1 cellular context compared by ENCODE assay signal in genomic region chr22:28678778-28679610, GRCh38.
TF ChIP-seq lines count a peak whose summit lies in the region.
"Not testable (repeated sequence)": the region's sequence is repeated elsewhere in the genome, so short reads cannot be mapped to it uniquely, and the experiment has no call there.

No MANE protein-coding gene starts in this region.

TF ChIP-seq in HepG2, 621 proteins besides CTCF, POLR2A, EP300 and RAD21:
- TF ChIP-seq THAP8 (CRISPR knock-in tag; IDR thresholded peaks at IDR 0.05; ENCODE audit: borderline replicate concordance) = 0 out of 2 replicates have a peak, but pooled peaks have one; percentile 28
- TF ChIP-seq ZNF704 (CRISPR knock-in tag; IDR thresholded peaks at IDR 0.05; ENCODE audit: borderline replicate concordance) = 0 out of 2 replicates have a peak, but pooled peaks have one; percentile 10
- TF ChIP-seq HIVEP1 (CRISPR knock-in tag; IDR thresholded peaks at IDR 0.05) = peak; percentile 62; the same call in 1 of the 2 replicates
- not testable (repeated sequence) for TF ChIP-seq SOX6 (IDR thresholded peaks at IDR 0.05); HNF1A (IDR thresholded peaks at IDR 0.05; ENCODE audit: low read depth); GABPA (CRISPR knock-in tag; IDR thresholded peaks at IDR 0.05; ENCODE audit: low read depth); NONO (IDR thresholded peaks at IDR 0.05)
- peak; percentile 15; the same call in 1 of the 2 replicates for TF ChIP-seq SOX6 (CRISPR knock-in tag; IDR thresholded peaks at IDR 0.05)
- 0 out of 2 replicates have a peak, but pooled peaks have one; percentile 23 for TF ChIP-seq ZNF20 (CRISPR knock-in tag; IDR thresholded peaks at IDR 0.05)
- TF ChIP-seq ZBTB43 (CRISPR knock-in tag; conservative IDR thresholded peaks at IDR 0.05) = 0 out of 2 replicates have a peak, but pooled peaks have one; percentile 17
- TF ChIP-seq ZNF234 (CRISPR knock-in tag; conservative IDR thresholded peaks at IDR 0.05) = 0 out of 2 replicates have a peak, but pooled peaks have one; percentile 65
- 0 out of 2 replicates have a peak, but pooled peaks have one; percentile 10 for TF ChIP-seq DR1 (CRISPR knock-in tag; IDR thresholded peaks at IDR 0.05)
- TF ChIP-seq HNF1A (CRISPR knock-in tag; IDR thresholded peaks at IDR 0.05; ENCODE audit: borderline replicate concordance) = 0 out of 2 replicates have a peak, but pooled peaks have one; percentile 23
- peak; percentile 17; the same call in 1 of the 2 replicates for TF ChIP-seq GABPA (IDR thresholded peaks at IDR 0.05; ENCODE audit: low read depth, low read length)
- 0 out of 2 replicates have a peak, but pooled peaks have one; percentile 39 for TF ChIP-seq NONO (CRISPR knock-in tag; conservative IDR thresholded peaks at IDR 0.05)
- TF ChIP-seq ZFX (CRISPR knock-in tag; IDR thresholded peaks at IDR 0.05; ENCODE audit: low read depth) = peak; percentile 20; the same call in 1 of the 2 replicates
- TF ChIP-seq CCDC6 (CRISPR knock-in tag; IDR thresholded peaks at IDR 0.05) = 0 out of 2 replicates have a peak, but pooled peaks have one; percentile 4
- TF ChIP-seq UBTF (CRISPR knock-in tag; IDR thresholded peaks at IDR 0.05) = peak; percentile 20; the same call in 1 of the 2 replicates
- TF ChIP-seq MXD1 (CRISPR knock-in tag; IDR thresholded peaks at IDR 0.05) = peak; percentile 10; the same call in 1 of the 2 replicates
- peak; percentile 49; the same call in 1 of the 2 replicates for TF ChIP-seq HNF1B (CRISPR knock-in tag; IDR thresholded peaks at IDR 0.05)
- 0 out of 2 replicates have a peak, but pooled peaks have one; percentile 17 for TF ChIP-seq ZFP91 (CRISPR knock-in tag; IDR thresholded peaks at IDR 0.05; ENCODE audit: borderline replicate concordance)
- TF ChIP-seq ZMYM3 (CRISPR knock-in tag; IDR thresholded peaks at IDR 0.05) = peak; percentile 87
- TF ChIP-seq ZKSCAN8 (CRISPR knock-in tag; IDR thresholded peaks at IDR 0.05; ENCODE audit: borderline replicate concordance) = peak; percentile 98
- 0 out of 2 replicates have a peak, but pooled peaks have one; percentile 40 for TF ChIP-seq ZNF292 (CRISPR knock-in tag; IDR thresholded peaks at IDR 0.05; ENCODE audit: borderline replicate concordance, low read depth)
- TF ChIP-seq RBM39 (IDR thresholded peaks at IDR 0.05; ENCODE audit: low read depth, low read length, poor library complexity, severe bottlenecking) = peak; percentile 9
- TF ChIP-seq ZNF263 (CRISPR knock-in tag; IDR thresholded peaks at IDR 0.05) = 0 out of 2 replicates have a peak, but pooled peaks have one; percentile 32
- TF ChIP-seq PHF8 (CRISPR knock-in tag; IDR thresholded peaks at IDR 0.05) = peak; percentile 41; the same call in 1 of the 2 replicates
